ENCODE assay signal across 18 cellular contexts in genomic region chr18:12315911-12316310, GRCh38. TPM values are rescaled to one million over a fixed set of nuclear protein-coding genes. Genes with fewer than 3 reads are reported as not detected.
DNase-seq lines count a peak whose midpoint lies in the region; ATAC-seq and TF ChIP-seq lines count a peak whose summit lies in the region.
"Had no signal": no experiment of that assay in that cellular context is flagged by ENCODE, and none has a peak within 500 bp of the region (broad histone marks: within the 10 kb centered on the region; RNA-seq: fewer than 3 reads in every experiment).

No MANE protein-coding gene starts in this region.

- H4K20me1 ChIP-seq in fibroblast of lung (ENCODE audit: control insufficient read depth, extremely low read depth, insufficient read depth, low read length): peaks cover 5% of the 10 kb centered on the region

- H3K4me3 ChIP-seq in fibroblast of lung (replicated peaks in 1 of 4; ENCODE audit: control extremely low read depth in 1 of 4, insufficient read depth in 1 of 4, low read depth in 3 of 4, low read length in 4 of 4) (no peak overlapping the region), vagina (no peak overlapping the region)

- DNase-seq in RWPE1 (ENCODE audit: low spot score) (no peak), fibroblast of lung (ENCODE audit: low read depth in 2 of 2) (no peak), naive B cell (no peak), vagina (ENCODE audit: extremely low spot score in 2 of 2) (peak in 1 of 2 donors; percentile 81), DMS153 treated with DMSO at 0.1 percent for 48 hours (lab: John Stamatoyannopoulos, UW; ENCODE audit: unreplicated experiment) (no peak)
- no peak for DNase-seq in activated T-cell treated with anti-CD3 and anti-CD28 coated beads, Interleukin-2, amount 50 U/mL, for 72 hours
- DNase-seq: activated CD4-positive, CD25-positive, alpha-beta regulatory T cell; activated CD8-positive, alpha-beta memory T cell treated with anti-CD3 and anti-CD28 coated beads, Interleukin-2, amount 10 ng/mL, durations not matched to agents 7 days and 5 days; activated naive CD4-positive, alpha-beta T cell treated with anti-CD3 and anti-CD28 coated beads for 36 hours; COR-L47; HCEC 1CT; immature natural killer cell; NCI-H2171; stimulated activated CD4-positive, alpha-beta T cell treated with anti-CD3 and anti-CD28 coated beads, Interleukin-4, amount 100 ng/mL, for 4 hours; stimulated activated naive CD4-positive, alpha-beta T cell had no signal

- H3K27me3 ChIP-seq in fibroblast of lung (ENCODE audit: control insufficient read depth, insufficient read depth, low read length): no peaks in the 10 kb centered on the region
- no peaks in the 10 kb centered on the region for H3K27me3 ChIP-seq in vagina

- intact Hi-C loops in vagina (cut with DNase I): no loop called here

- H3K79me2 ChIP-seq in fibroblast of lung (ENCODE audit: control insufficient read depth, insufficient read depth, low read length): peaks cover 90% of the 10 kb centered on the region

- H3K4me1 ChIP-seq in fibroblast of lung (ENCODE audit: control insufficient read depth, extremely low read depth, insufficient read depth, low read length) (peaks cover 12% of the 10 kb centered on the region), vagina (peaks cover 52% of the 10 kb centered on the region)

- no peak for ATAC-seq in naive B cell (ENCODE audit: low read depth in 2 of 2)
- ATAC-seq in activated T-cell treated with anti-CD3 and anti-CD28 coated beads, Interleukin-2, amount 50 U/mL, for 72 hours (replicated peaks in 1 of 2): no peak
- no peak for ATAC-seq in HG03432 (IDR thresholded peaks at IDR 0.05; ENCODE audit: unreplicated experiment)
- ATAC-seq: activated CD8-positive, alpha-beta memory T cell treated with anti-CD3 and anti-CD28 coated beads, Interleukin-2, amount 10 ng/mL, durations not matched to agents 7 days and 5 days; SK-N-SH treated with all-trans-retinoic acid at 6 μM for 48 hours had no signal

- H3K27me3 Mint-ChIP-seq in naive B cell: no peaks in the 10 kb centered on the region
- no peaks in the 10 kb centered on the region for H3K27me3 Mint-ChIP-seq in activated T-cell treated with anti-CD3 and anti-CD28 coated beads, Interleukin-2, amount 50 U/mL, for 72 hours (ENCODE audit: low read depth)

- H3K36me3 Mint-ChIP-seq in naive B cell: peaks cover 8 to 10% of the 10 kb centered on the region in 2 donors
- peaks cover 2 to 6% of the 10 kb centered on the region in 2 donors for H3K36me3 Mint-ChIP-seq in activated T-cell treated with anti-CD3 and anti-CD28 coated beads, Interleukin-2, amount 50 U/mL, for 72 hours (ENCODE audit: insufficient read depth in 2 of 2)

- peak overlapping the region; percentile 6 to 88 (median 66) for H3K4me3 Mint-ChIP-seq in naive B cell
- no peak overlapping the region for H3K4me3 Mint-ChIP-seq in activated T-cell treated with anti-CD3 and anti-CD28 coated beads, Interleukin-2, amount 50 U/mL, for 72 hours
- H3K4me3 Mint-ChIP-seq: activated CD8-positive, alpha-beta memory T cell treated with anti-CD3 and anti-CD28 coated beads, Interleukin-2, amount 10 ng/mL, durations not matched to agents 7 days and 5 days; activated naive CD4-positive, alpha-beta T cell treated with anti-CD3 and anti-CD28 coated beads for 36 hours; central memory CD8-positive, alpha-beta T cell; immature natural killer cell had no signal

- no peaks in the 10 kb centered on the region for H3K9me3 ChIP-seq in fibroblast of lung (ENCODE audit: control insufficient read depth, insufficient read depth, low read depth, low read length)
- peaks cover 6% of the 10 kb centered on the region for H3K9me3 ChIP-seq in vagina

- H3K4me2 ChIP-seq in fibroblast of lung (ENCODE audit: extremely low read depth, insufficient read depth, low read length): peak overlapping the region; percentile 62

- H3K27ac Mint-ChIP-seq in naive B cell: peak overlapping the region in 5 of 6 donors; percentile 66 to 93 (median 86)
- H3K27ac Mint-ChIP-seq in activated T-cell treated with anti-CD3 and anti-CD28 coated beads, Interleukin-2, amount 50 U/mL, for 72 hours: no peak overlapping the region
- H3K27ac Mint-ChIP-seq: activated CD8-positive, alpha-beta memory T cell treated with anti-CD3 and anti-CD28 coated beads, Interleukin-2, amount 10 ng/mL, durations not matched to agents 7 days and 5 days; activated naive CD4-positive, alpha-beta T cell treated with anti-CD3 and anti-CD28 coated beads for 36 hours had no signal

- H3K36me3 ChIP-seq in fibroblast of lung (ENCODE audit: control insufficient read depth, insufficient read depth, low read length) (peaks cover 19% of the 10 kb centered on the region), vagina (peaks cover 0 to 22% of the 10 kb centered on the region in 2 donors)

- POLR2A ChIA-PET in RWPE1 (lab: Yijun Ruan, JAX; ENCODE audit: low non-redundant PET): no interaction called here

- peaks cover 33 to 69% (median 49%) of the 10 kb centered on the region in 3 donors for H3K4me1 Mint-ChIP-seq in naive B cell
- no peaks in the 10 kb centered on the region for H3K4me1 Mint-ChIP-seq in activated T-cell treated with anti-CD3 and anti-CD28 coated beads, Interleukin-2, amount 50 U/mL, for 72 hours (ENCODE audit: low read depth)
- H3K4me1 Mint-ChIP-seq: activated CD8-positive, alpha-beta memory T cell treated with anti-CD3 and anti-CD28 coated beads, Interleukin-2, amount 10 ng/mL, durations not matched to agents 7 days and 5 days; immature natural killer cell had no signal

- peak overlapping the region; percentile 69 for H3K27ac ChIP-seq in RWPE1
- H3K27ac ChIP-seq in fibroblast of lung (ENCODE audit: insufficient read depth, low read length): peak overlapping the region; percentile 49
- H3K27ac ChIP-seq in vagina: peak overlapping the region; percentile 15

- TF ChIP-seq CTCF in RWPE1 (conservative IDR thresholded peaks at IDR 0.05; ENCODE audit: low read depth): no peak
- TF ChIP-seq CTCF in fibroblast of lung (conservative IDR thresholded peaks at IDR 0.05 in 1 of 2, IDR thresholded peaks at IDR 0.05 in 1 of 2; ENCODE audit: low read depth in 1 of 2, low read length in 2 of 2): no peak
- TF ChIP-seq CTCF in vagina (IDR thresholded peaks at IDR 0.05): no peak

- TF ChIP-seq POLR2A in vagina (IDR thresholded peaks at IDR 0.05): no peak

- H3K9me3 Mint-ChIP-seq in naive B cell: peaks cover 0 to 19% (median 6%) of the 10 kb centered on the region in 7 donors
- peaks cover 2% of the 10 kb centered on the region in 2 donors for H3K9me3 Mint-ChIP-seq in activated T-cell treated with anti-CD3 and anti-CD28 coated beads, Interleukin-2, amount 50 U/mL, for 72 hours
- H3K9me3 Mint-ChIP-seq: central memory CD8-positive, alpha-beta T cell had no signal

- CTCF ChIA-PET in RWPE1 (lab: Yijun Ruan, JAX): interaction anchor here (1.6 kb wide), 1 partner anchor 44 kb away, joined by 6 read pairs; no protein-coding TSS in a partner anchor

- no peak overlapping the region for H3K9ac ChIP-seq in fibroblast of lung (ENCODE audit: insufficient read depth, low read length)

- H2AFZ ChIP-seq in fibroblast of lung (ENCODE audit: low read length): no peak overlapping the region

RNA-seq across cellular contexts. Expression of gene TUBB6, which starts 7.9 kb away (rescaled TPM):
- total RNA-seq in fibroblast of lung: 269 and 408 TPM in 2 replicates
- 549 and 646 TPM in 2 replicates for polyA plus RNA-seq in fibroblast of lung
- polyA plus RNA-seq in fibroblast of lung (2012): 613 and 673 TPM in 2 replicates
- polyA minus RNA-seq in fibroblast of lung (ENCODE audit: low replicate concordance): 453 and 575 TPM in 2 replicates
- polyA plus RNA-seq in naive B cell (ENCODE audit: low read depth in 6 of 6): 10 to 100 TPM; 28.3 to 56.7 (median 43.6) TPM
- 450 TPM for total RNA-seq in vagina
- 1 to 10 TPM; 4.3 to 5.2 TPM for total RNA-seq in activated T-cell treated with anti-CD3 and anti-CD28 coated beads, Interleukin-2, amount 50 U/mL, for 72 hours

Comparison
In these comparisons a context has a peak if more than half of its experiments do, and no peak if none do; other contexts are left out.
1. H3K27ac ChIP-seq: peak in every context shown above with its lines; median percentile 69 in RWPE1; 49 in fibroblast of lung; 15 in vagina.
2. H3K4me3 Mint-ChIP-seq: peak in naive B cell (8 of 8); none in activated T-cell treated with anti-CD3 and anti-CD28 coated beads, Interleukin-2, amount 50 U/mL, for 72 hours (0 of 2).
3. RNA of gene TUBB6, which starts 7.9 kb away (total RNA-seq): 450 TPM in vagina (single experiment) and 269 to 408 TPM in fibroblast of lung; 4.3 to 5.2 TPM in activated T-cell treated with anti-CD3 and anti-CD28 coated beads, Interleukin-2, amount 50 U/mL, for 72 hours; every median in the first group is over 10 times any median in the second.